ENCODE assay signal across 8 cellular contexts in genomic region chr5:172114875-172115422, GRCh38.
DNase-seq lines count a peak whose midpoint lies in the region; ATAC-seq and TF ChIP-seq lines count a peak whose summit lies in the region.

No MANE protein-coding gene starts in this region.

- peaks cover 25% of the 10 kb centered on the region for H3K36me3 Mint-ChIP-seq in activated T-helper 1 cell treated with anti-CD3 and anti-CD28 coated beads, Interleukin-12 subunit alpha, Interleukin-12 subunit beta, Interleukin-2, Interleukin-4 antibody, amounts not matched to agents 30 ng/mL and 10 ng/mL and 1 ng/mL, durations not matched to agents 14 hours and 24 hours and 36 hours (ENCODE audit: low read depth)

- H3K9me3 Mint-ChIP-seq in activated T-helper 1 cell treated with anti-CD3 and anti-CD28 coated beads, Interleukin-12 subunit alpha, Interleukin-12 subunit beta, Interleukin-2, Interleukin-4 antibody, amounts not matched to agents 30 ng/mL and 10 ng/mL and 1 ng/mL, durations not matched to agents 14 hours and 24 hours and 36 hours, result no peaks in the 10 kb centered on the region

- no peaks in the 10 kb centered on the region for H3K9me3 ChIP-seq in OCI-LY1 (ENCODE audit: low read length)
- no peaks in the 10 kb centered on the region for H3K9me3 ChIP-seq in mucosa of descending colon
- no peaks in the 10 kb centered on the region for H3K9me3 ChIP-seq in thoracic aorta

- no peak for TF ChIP-seq CTCF in OCI-LY1 (IDR thresholded peaks at IDR 0.05; ENCODE audit: low read length)
- TF ChIP-seq CTCF in mucosa of descending colon (IDR thresholded peaks at IDR 0.05), result no peak
- no peak for TF ChIP-seq CTCF in thoracic aorta (IDR thresholded peaks at IDR 0.05)

- H3K27ac ChIP-seq in OCI-LY1 (ENCODE audit: low read depth, low read length, poor library complexity, severe bottlenecking) (peak overlapping the region; percentile 90), thoracic aorta (no peak overlapping the region)

- peaks cover 5% of the 10 kb centered on the region; the same call in 1 of the 2 replicates for H3F3A ChIP-seq in OCI-LY1 (ENCODE audit: insufficient read depth, low read length)

- no peak overlapping the region for H2AFZ ChIP-seq in OCI-LY1 (ENCODE audit: low read length)

- H4K20me1 ChIP-seq in OCI-LY1 (ENCODE audit: insufficient read depth, low read length), result no peaks in the 10 kb centered on the region

- H3K27me3 Mint-ChIP-seq in activated T-helper 1 cell treated with anti-CD3 and anti-CD28 coated beads, Interleukin-12 subunit alpha, Interleukin-12 subunit beta, Interleukin-2, Interleukin-4 antibody, amounts not matched to agents 30 ng/mL and 10 ng/mL and 1 ng/mL, durations not matched to agents 14 hours and 24 hours and 36 hours (ENCODE audit: insufficient read depth), result no peaks in the 10 kb centered on the region

- H3K4me1 ChIP-seq in OCI-LY1 (ENCODE audit: insufficient read depth, low read length, severe bottlenecking) (peaks cover 53% of the 10 kb centered on the region), mucosa of descending colon (ENCODE audit: low read depth) (peaks cover 10% of the 10 kb centered on the region), thoracic aorta (ENCODE audit: control insufficient read depth in 1 of 2, low read depth in 2 of 2) (peaks cover 19 to 27% of the 10 kb centered on the region in 2 donors)

- H3K79me2 ChIP-seq in OCI-LY1 (ENCODE audit: insufficient read depth, low read length), result no peaks in the 10 kb centered on the region

- H3K4me2 ChIP-seq in OCI-LY1 (ENCODE audit: low read length), result peak overlapping the region; percentile 54

- peaks cover 67% of the 10 kb centered on the region for H3K4me1 Mint-ChIP-seq in activated T-helper 1 cell treated with anti-CD3 and anti-CD28 coated beads, Interleukin-12 subunit alpha, Interleukin-12 subunit beta, Interleukin-2, Interleukin-4 antibody, amounts not matched to agents 30 ng/mL and 10 ng/mL and 1 ng/mL, durations not matched to agents 14 hours and 24 hours and 36 hours (ENCODE audit: low read depth)

- H3K9ac ChIP-seq in OCI-LY1 (ENCODE audit: low read length), result peak overlapping the region; percentile 57

- peak overlapping the region; percentile 56 for H3K4me3 ChIP-seq in OCI-LY1 (ENCODE audit: low read depth, low read length, poor library complexity, severe bottlenecking)
- H3K4me3 ChIP-seq in mucosa of descending colon, result no peak overlapping the region
- H3K4me3 ChIP-seq in thoracic aorta, result peak overlapping the region; percentile 11

- H3K27me3 ChIP-seq in OCI-LY1 (ENCODE audit: insufficient read depth, low read length) (no peaks in the 10 kb centered on the region), thoracic aorta (replicated peaks; ENCODE audit: insufficient read depth) (no peaks in the 10 kb centered on the region)

- peak overlapping the region; percentile 91 for H3K27ac Mint-ChIP-seq in activated T-helper 1 cell treated with anti-CD3 and anti-CD28 coated beads, Interleukin-12 subunit alpha, Interleukin-12 subunit beta, Interleukin-2, Interleukin-4 antibody, amounts not matched to agents 30 ng/mL and 10 ng/mL and 1 ng/mL, durations not matched to agents 14 hours and 24 hours and 36 hours

- intact Hi-C loops in activated T-helper 1 cell treated with anti-CD3 and anti-CD28 coated beads, Interleukin-12 subunit alpha, Interleukin-12 subunit beta, Interleukin-2, Interleukin-4 antibody, amounts not matched to agents 30 ng/mL and 10 ng/mL and 1 ng/mL, durations not matched to agents 14 hours and 24 hours and 36 hours (cut with micrococcal nuclease), result loop anchor here (1.0 to 5.0 kb wide), 4 partner anchors 10 to 122 kb away; partner anchors contain the start of gene FBXW11
- intact Hi-C loops in mucosa of descending colon (cut with DNase I, micrococcal nuclease), result loop anchor here in 1 of 2 donors (5.0 kb wide), 1 partner anchor 72 kb away; the partner anchor contains the start of gene STK10

- H3K4me3 Mint-ChIP-seq in activated T-helper 1 cell treated with anti-CD3 and anti-CD28 coated beads, Interleukin-12 subunit alpha, Interleukin-12 subunit beta, Interleukin-2, Interleukin-4 antibody, amounts not matched to agents 30 ng/mL and 10 ng/mL and 1 ng/mL, durations not matched to agents 14 hours and 24 hours and 36 hours, result peak overlapping the region; percentile 78

- ATAC-seq in GM18498 (IDR thresholded peaks at IDR 0.05; ENCODE audit: unreplicated experiment) (peak; percentile 61), HG02623 (IDR thresholded peaks at IDR 0.05; ENCODE audit: unreplicated experiment) (peak; percentile 46), mucosa of descending colon (peak; percentile 38), thoracic aorta (ENCODE audit: insufficient number of reproducible peaks, low FRiP score, low read depth) (no peak), SK-N-SH treated with all-trans-retinoic acid at 6 μM for 48 hours (no peak)

- peak; percentile 68 for DNase-seq in activated T-helper 1 cell treated with anti-CD3 and anti-CD28 coated beads, Interleukin-12 subunit alpha, Interleukin-12 subunit beta, Interleukin-2, Interleukin-4 antibody, amounts not matched to agents 30 ng/mL and 10 ng/mL and 1 ng/mL, durations not matched to agents 14 hours and 24 hours and 36 hours (ENCODE audit: low spot score)
- DNase-seq in mucosa of descending colon (peak; percentile 46 to 86 (median 62)), thoracic aorta (ENCODE audit: low spot score) (no peak), NCI-H69 (lab: John Stamatoyannopoulos, UW) (no peak)

- H3K36me3 ChIP-seq in OCI-LY1 (ENCODE audit: insufficient read depth, low read length) (peaks cover 8% of the 10 kb centered on the region; the same call in 1 of the 2 replicates), mucosa of descending colon (ENCODE audit: low read depth) (no peaks in the 10 kb centered on the region), thoracic aorta (no peaks in the 10 kb centered on the region)

- H3K9me2 ChIP-seq in OCI-LY1 (ENCODE audit: low read depth, low read length), result no peaks in the 10 kb centered on the region

TF ChIP-seq in SK-N-SH treated with all-trans-retinoic acid at 6 μM for 48 hours, 23 proteins besides CTCF, POLR2A, EP300 and RAD21 (continues in another document):
- TF ChIP-seq TSHZ2 (CRISPR knock-in tag; IDR thresholded peaks at IDR 0.05) (no peak), ZC3H10 (CRISPR knock-in tag; IDR thresholded peaks at IDR 0.05) (no peak), CSDC2 (CRISPR knock-in tag; IDR thresholded peaks at IDR 0.05) (no peak), GLIS3 (CRISPR knock-in tag; IDR thresholded peaks at IDR 0.05) (no peak), ARNTL (CRISPR knock-in tag; IDR thresholded peaks at IDR 0.05; ENCODE audit: borderline replicate concordance, low read depth) (no peak), ZNF8 (CRISPR knock-in tag; IDR thresholded peaks at IDR 0.05) (no peak), PATZ1 (CRISPR knock-in tag; IDR thresholded peaks at IDR 0.05; ENCODE audit: borderline replicate concordance) (no peak), BACH2 (CRISPR knock-in tag; IDR thresholded peaks at IDR 0.05; ENCODE audit: borderline replicate concordance) (no peak), ESRRG (CRISPR knock-in tag; IDR thresholded peaks at IDR 0.05) (no peak), ZNF70 (CRISPR knock-in tag; IDR thresholded peaks at IDR 0.05) (no peak)

Comparison
In these comparisons a context has a peak if more than half of its experiments do, and no peak if none do; other contexts are left out.
1. ATAC-seq: peak in GM18498 (single experiment), HG02623 (single experiment) and mucosa of descending colon (single experiment); none in thoracic aorta (single experiment) and SK-N-SH treated with all-trans-retinoic acid at 6 μM for 48 hours (single experiment).
2. DNase-seq: peak in activated T-helper 1 cell treated with anti-CD3 and anti-CD28 coated beads, Interleukin-12 subunit alpha, Interleukin-12 subunit beta, Interleukin-2, Interleukin-4 antibody, amounts not matched to agents 30 ng/mL and 10 ng/mL and 1 ng/mL, durations not matched to agents 14 hours and 24 hours and 36 hours (single experiment) and mucosa of descending colon (3 of 3); none in thoracic aorta (single experiment) and NCI-H69 (single experiment).